Comparison of ENCODE assay signal across 8 cellular contexts in genomic region chr9:38227061-38227540, GRCh38.
DNase-seq lines count a peak whose midpoint lies in the region; ATAC-seq and TF ChIP-seq lines count a peak whose summit lies in the region.

No MANE protein-coding gene starts in this region.

- H3K36me3 Mint-ChIP-seq in chondrocyte (ENCODE audit: low read depth) = no peaks in the 10 kb centered on the region
- H3K36me3 Mint-ChIP-seq in stimulated activated naive B cell treated with anti-CD40 and anti-IgM and Interleukin-4, amounts not matched to agents 10 μg/mL and 1 μg/mL and 100 μg/mL, for 72 hours = no peaks in the 10 kb centered on the region

- H3K36me3 ChIP-seq in mesendoderm (ENCODE audit: control insufficient read depth, insufficient read depth, low read length) = no peaks in the 10 kb centered on the region

- ATAC-seq in HG02973 (IDR thresholded peaks at IDR 0.05; ENCODE audit: unreplicated experiment) (peak; percentile 55), HG03045 (IDR thresholded peaks at IDR 0.05; ENCODE audit: unreplicated experiment) (no peak)
- ATAC-seq in stimulated activated naive B cell treated with anti-CD40 and anti-IgM and Interleukin-4, amounts not matched to agents 10 μg/mL and 1 μg/mL and 100 μg/mL, for 72 hours (replicated peaks) = peak; percentile 81 to 84

- peak overlapping the region; percentile 89 for H3K27ac Mint-ChIP-seq in chondrocyte (ENCODE audit: unreplicated experiment)
- no peak overlapping the region for H3K27ac Mint-ChIP-seq in stimulated activated naive B cell treated with anti-CD40 and anti-IgM and Interleukin-4, amounts not matched to agents 10 μg/mL and 1 μg/mL and 100 μg/mL, for 72 hours

- H3K23ac ChIP-seq in mesendoderm (ENCODE audit: low read length) = no peak overlapping the region

- H3K27me3 Mint-ChIP-seq in chondrocyte (ENCODE audit: low read depth) = no peaks in the 10 kb centered on the region
- H3K27me3 Mint-ChIP-seq in stimulated activated naive B cell treated with anti-CD40 and anti-IgM and Interleukin-4, amounts not matched to agents 10 μg/mL and 1 μg/mL and 100 μg/mL, for 72 hours = peaks cover 37 to 40% of the 10 kb centered on the region in 2 donors

- H3K4me3 Mint-ChIP-seq in chondrocyte (ENCODE audit: unreplicated experiment) = peak overlapping the region; percentile 66
- peak overlapping the region; percentile 17 to 69 for H3K4me3 Mint-ChIP-seq in stimulated activated naive B cell treated with anti-CD40 and anti-IgM and Interleukin-4, amounts not matched to agents 10 μg/mL and 1 μg/mL and 100 μg/mL, for 72 hours

- no peak overlapping the region for H2BK120ac ChIP-seq in mesendoderm (ENCODE audit: low read depth, low read length)

- H3K18ac ChIP-seq in mesendoderm (ENCODE audit: low read length) = no peak overlapping the region

- no CpG with 5 or more reads among the region's 12 CpGs for WGBS in mesendoderm (ENCODE audit: extremely low coverage, insufficient coverage, low lambda C conversion rate)

- H3K4ac ChIP-seq in mesendoderm (ENCODE audit: low read depth, low read length) = no peak overlapping the region

- no peaks in the 10 kb centered on the region for H3K79me2 ChIP-seq in mesendoderm (ENCODE audit: control insufficient read depth, insufficient read depth, low read length)

- no peak overlapping the region for H3K9ac ChIP-seq in mesendoderm (ENCODE audit: low read length)

- H2BK15ac ChIP-seq in mesendoderm (replicated peaks; ENCODE audit: low read depth) = no peak overlapping the region

- H3K4me3 ChIP-seq in mesendoderm (ENCODE audit: low read length) = no peak overlapping the region

- H2BK5ac ChIP-seq in mesendoderm (ENCODE audit: low read length) = no peak overlapping the region

- no peak for TF ChIP-seq CTCF in chondrocyte (IDR thresholded peaks at IDR 0.05)

- no peak overlapping the region for H3K27ac ChIP-seq in mesendoderm (ENCODE audit: low read depth, low read length)

- H3K9me3 Mint-ChIP-seq in chondrocyte (ENCODE audit: low read depth) = no peaks in the 10 kb centered on the region
- H3K9me3 Mint-ChIP-seq in stimulated activated naive B cell treated with anti-CD40 and anti-IgM and Interleukin-4, amounts not matched to agents 10 μg/mL and 1 μg/mL and 100 μg/mL, for 72 hours = no peaks in the 10 kb centered on the region

- H3K4me1 ChIP-seq in mesendoderm (ENCODE audit: control insufficient read depth, low read depth, low read length) = peaks cover 16% of the 10 kb centered on the region

- H3K56ac ChIP-seq in mesendoderm (ENCODE audit: low read length) = no peak overlapping the region

- H4K5ac ChIP-seq in mesendoderm (ENCODE audit: low read length) = no peak overlapping the region

- H4K8ac ChIP-seq in mesendoderm (ENCODE audit: low read depth, low read length) = no peak overlapping the region

- H3K79me1 ChIP-seq in mesendoderm (ENCODE audit: low read length) = no peaks in the 10 kb centered on the region

- DNase-seq in GM04503 (ENCODE audit: low read depth) (peak; percentile 14), NCI-H345 (lab: John Stamatoyannopoulos, UW) (peak; percentile 96), chondrocyte (ENCODE audit: low spot score) (no peak), mesendoderm (peak; percentile 90)
- DNase-seq in activated CD4-positive, CD25-positive, alpha-beta regulatory T cell treated with anti-CD3 and anti-CD28 coated beads, Interleukin-2, amount 50 U/mL, for 16 hours (ENCODE audit: low read depth, low spot score) = peak; percentile 4
- peak; percentile 20 for DNase-seq in stimulated activated naive B cell treated with anti-CD40 and anti-IgM and Interleukin-4, amounts not matched to agents 10 μg/mL and 1 μg/mL and 100 μg/mL, for 72 hours

- no peak overlapping the region for H3K4me2 ChIP-seq in mesendoderm (ENCODE audit: low read length)

- peaks cover 31% of the 10 kb centered on the region for H3K4me1 Mint-ChIP-seq in chondrocyte (ENCODE audit: low read depth)
- peaks cover 8 to 17% of the 10 kb centered on the region in 2 donors for H3K4me1 Mint-ChIP-seq in stimulated activated naive B cell treated with anti-CD40 and anti-IgM and Interleukin-4, amounts not matched to agents 10 μg/mL and 1 μg/mL and 100 μg/mL, for 72 hours

- H2AK5ac ChIP-seq in mesendoderm (ENCODE audit: low read length) = no peak overlapping the region

- no peaks in the 10 kb centered on the region for H3K27me3 ChIP-seq in mesendoderm (ENCODE audit: insufficient read depth, low read length, poor library complexity)
